In genomic region chr4:125317526-125317880, GRCh38 we compare ENCODE assay signal across 8 cellular contexts. TPM values are rescaled to one million over a fixed set of nuclear protein-coding genes. Genes with fewer than 3 reads are reported as not detected.
DNase-seq lines count a peak whose midpoint lies in the region; ATAC-seq and TF ChIP-seq lines count a peak whose summit lies in the region.

No MANE protein-coding gene starts in this region.

- TF ChIP-seq CTCF in RWPE1 (conservative IDR thresholded peaks at IDR 0.05; ENCODE audit: low read depth), result peak; percentile 21; the same call in 1 of the 2 replicates
- peak; percentile 67 for TF ChIP-seq CTCF in fibroblast of the aortic adventitia (IDR thresholded peaks at IDR 0.05; ENCODE audit: insufficient read depth, low read length)
- TF ChIP-seq CTCF in nephron progenitor cell (IDR thresholded peaks at IDR 0.05), result peak; percentile 59

- H3K27ac ChIP-seq in RWPE1, result peak overlapping the region; percentile 81

- H3K4me3 Mint-ChIP-seq in nephron progenitor cell, result peak overlapping the region; percentile 97

- H3K4me1 Mint-ChIP-seq in nephron progenitor cell, result peaks cover 48% of the 10 kb centered on the region

- peaks cover 5% of the 10 kb centered on the region for H3K36me3 Mint-ChIP-seq in nephron progenitor cell (ENCODE audit: low read depth)

- no peak for ATAC-seq in HG03025 (IDR thresholded peaks at IDR 0.05; ENCODE audit: low FRiP score, unreplicated experiment)
- ATAC-seq in GM18861 (IDR thresholded peaks at IDR 0.05; ENCODE audit: unreplicated experiment), result no peak
- no peak for ATAC-seq in GM21576 (IDR thresholded peaks at IDR 0.05; ENCODE audit: unreplicated experiment)

- no peaks in the 10 kb centered on the region for H3K9me3 Mint-ChIP-seq in nephron progenitor cell

- H3K27ac Mint-ChIP-seq in nephron progenitor cell, result no peak overlapping the region

- POLR2A ChIA-PET in RWPE1 (lab: Yijun Ruan, JAX; ENCODE audit: low non-redundant PET), result no interaction called here

- peaks cover 29% of the 10 kb centered on the region for H3K27me3 Mint-ChIP-seq in nephron progenitor cell (ENCODE audit: low read depth, poor library complexity)

- peak; percentile 60 for DNase-seq in DMS153 treated with DMSO at 0.1 percent for 48 hours (lab: John Stamatoyannopoulos, UW; ENCODE audit: unreplicated experiment)
- DNase-seq in RWPE1 (ENCODE audit: low spot score), result no peak
- peak; percentile 49 for DNase-seq in fibroblast of the aortic adventitia (ENCODE audit: low read depth)
- peak; percentile 64 for DNase-seq in nephron progenitor cell
- no peak for DNase-seq in activated CD4-positive, alpha-beta T cell treated with anti-CD3 and anti-CD28 coated beads for 1 hour

- CTCF ChIA-PET in RWPE1 (lab: Yijun Ruan, JAX), result no interaction called here

- H3K4me3 ChIP-seq in fibroblast of the aortic adventitia (ENCODE audit: low read depth, low read length), result peak overlapping the region; percentile 92

RNA-seq across cellular contexts. Expression of gene FAT4, which starts 2.7 kb away (rescaled TPM):
- total RNA-seq in fibroblast of the aortic adventitia (ENCODE audit: low replicate concordance), result 29.2 and 32.8 TPM in 2 replicates

Comparison
In these comparisons a context has a peak if more than half of its experiments do, and no peak if none do; other contexts are left out.
1. DNase-seq: peak in DMS153 treated with DMSO at 0.1 percent for 48 hours (single experiment), fibroblast of the aortic adventitia (single experiment) and nephron progenitor cell (single experiment); none in RWPE1 (single experiment) and activated CD4-positive, alpha-beta T cell treated with anti-CD3 and anti-CD28 coated beads for 1 hour (single experiment).
2. Peak in every context shown above with its lines, with median percentiles within 50 percentile points of each other: CTCF ChIP-seq.